18 cellular contexts compared by ENCODE assay signal in the genomic region with DNA sequence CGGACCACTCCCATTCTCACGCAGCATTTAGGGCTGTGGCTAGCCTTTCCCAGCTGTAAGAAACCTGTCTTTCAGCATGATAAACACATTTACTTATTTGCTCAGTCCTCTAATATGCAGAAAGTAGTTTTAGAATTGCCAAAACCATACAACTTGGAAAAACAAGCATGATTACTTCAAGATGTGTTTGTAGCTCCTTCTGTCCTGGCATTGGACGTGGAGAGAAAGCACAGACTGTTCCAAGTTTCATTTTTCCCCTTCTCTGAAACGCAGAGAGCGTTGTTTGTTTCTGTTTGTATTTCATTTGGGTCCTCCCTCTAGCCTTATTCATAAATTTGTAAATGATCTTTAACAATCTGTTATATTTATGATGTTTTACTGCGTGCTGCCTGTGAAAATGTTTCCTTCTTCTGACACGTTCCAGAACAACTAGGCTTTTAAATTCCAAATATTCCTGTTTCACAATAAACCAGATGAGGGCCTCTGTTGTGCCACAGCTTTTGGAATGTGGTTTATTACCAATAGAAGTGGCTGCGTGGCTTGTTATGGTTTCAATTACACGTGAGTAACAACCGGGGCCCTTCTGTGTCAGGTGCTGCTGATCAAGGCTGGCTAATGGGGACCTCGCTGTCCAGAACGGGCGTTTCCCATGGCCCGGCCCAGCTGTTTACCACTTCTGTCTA. TPM values are rescaled to one million over a fixed set of nuclear protein-coding genes. Genes with fewer than 3 reads are reported as not detected.
DNase-seq lines count a peak whose midpoint lies in the region; TF ChIP-seq lines count a peak whose summit lies in the region.
"Had no signal": no experiment of that assay in that cellular context is flagged by ENCODE, and none has a peak within 500 bp of the region (broad histone marks: within the 10 kb centered on the region; RNA-seq: fewer than 3 reads in every experiment).

No MANE protein-coding gene starts in this region.

- peak overlapping the region; percentile 59 for H3K27ac Mint-ChIP-seq in osteocyte (ENCODE audit: unreplicated experiment)
- no peak overlapping the region for H3K27ac Mint-ChIP-seq in CD8-positive, alpha-beta memory T cell
- H3K27ac Mint-ChIP-seq: activated CD8-positive, alpha-beta T cell treated with anti-CD3 and anti-CD28 coated beads, Interleukin-2, amount 10 ng/mL, durations not matched to agents 7 days and 5 days; nephron had no signal

- POLR2A ChIA-PET in CD8-positive, alpha-beta memory T cell (lab: Charles Lee): no interaction called here

- H3K4me3 ChIP-seq in ACC112 (ENCODE audit: low read depth, low read length): peak overlapping the region; percentile 63
- H3K4me3 ChIP-seq in GM23248: peak overlapping the region; percentile 66
- peak overlapping the region; percentile 9 for H3K4me3 ChIP-seq in endocrine pancreas (ENCODE audit: control insufficient read depth, insufficient read depth, low read length)
- H3K4me3 ChIP-seq in CD8-positive, alpha-beta memory T cell (ENCODE audit: low read length): no peak overlapping the region

- no peaks in the 10 kb centered on the region for H3K4me1 ChIP-seq in ACC112 (ENCODE audit: control insufficient read depth, insufficient read depth, low read length, unreplicated experiment)
- H3K4me1 ChIP-seq in GM23248 (ENCODE audit: insufficient read depth): peaks cover 4% of the 10 kb centered on the region; the same call in 1 of the 2 replicates
- no peaks in the 10 kb centered on the region for H3K4me1 ChIP-seq in endocrine pancreas (ENCODE audit: control insufficient read depth, insufficient read depth, low read length)
- H3K4me1 ChIP-seq in CD8-positive, alpha-beta memory T cell (ENCODE audit: insufficient read depth, low read length): no peaks in the 10 kb centered on the region

- WGBS in GM23248 (ENCODE audit: low coverage in 1 of 2, low lambda C conversion rate in 2 of 2, missing lambda C conversion rate in 2 of 2), 2 experiments: 3 to 5% methylated on average over 14 of the region's 14 CpGs

- peaks cover 5% of the 10 kb centered on the region for H3K9me3 Mint-ChIP-seq in osteocyte (ENCODE audit: unreplicated experiment)
- peaks cover 5 to 6% (median 5%) of the 10 kb centered on the region in 5 donors for H3K9me3 Mint-ChIP-seq in CD8-positive, alpha-beta memory T cell

- H3K9ac ChIP-seq in GM23248 (peak overlapping the region; percentile 60), endocrine pancreas (ENCODE audit: control insufficient read depth, insufficient read depth, low read length) (no peak overlapping the region)

- no peaks in the 10 kb centered on the region for H3K79me2 ChIP-seq in ACC112 (ENCODE audit: control insufficient read depth, insufficient read depth, low read length, unreplicated experiment)
- H3K79me2 ChIP-seq in GM23248 (ENCODE audit: insufficient read depth): no peaks in the 10 kb centered on the region

- no peaks in the 10 kb centered on the region for H3K9me3 ChIP-seq in GM23248 (ENCODE audit: low read depth)
- no peaks in the 10 kb centered on the region for H3K9me3 ChIP-seq in endocrine pancreas (ENCODE audit: control insufficient read depth, low read length)
- H3K9me3 ChIP-seq in CD8-positive, alpha-beta memory T cell (ENCODE audit: low read length): no peaks in the 10 kb centered on the region

- no peak for TF ChIP-seq CTCF in osteocyte (IDR thresholded peaks at IDR 0.05)

- H3K27me3 ChIP-seq in ACC112 (ENCODE audit: insufficient read depth, low read length): no peaks in the 10 kb centered on the region
- no peaks in the 10 kb centered on the region for H3K27me3 ChIP-seq in GM23248 (replicated peaks; ENCODE audit: insufficient read depth)
- no peaks in the 10 kb centered on the region for H3K27me3 ChIP-seq in endocrine pancreas (ENCODE audit: control insufficient read depth, insufficient read depth, low read length)
- no peaks in the 10 kb centered on the region for H3K27me3 ChIP-seq in CD8-positive, alpha-beta memory T cell (ENCODE audit: insufficient read depth, low read length, poor library complexity, severe bottlenecking)
- H3K27me3 ChIP-seq: brain microvascular endothelial cell had no signal

- H3K9me2 ChIP-seq in GM23248 (ENCODE audit: insufficient read depth): no peaks in the 10 kb centered on the region

- H3K36me3 Mint-ChIP-seq in osteocyte (ENCODE audit: unreplicated experiment): peaks cover 4% of the 10 kb centered on the region
- H3K36me3 Mint-ChIP-seq in CD8-positive, alpha-beta memory T cell: peaks cover 2 to 10% (median 4%) of the 10 kb centered on the region in 3 donors

- peak overlapping the region; percentile 44 for H3K4me3 Mint-ChIP-seq in osteocyte (ENCODE audit: unreplicated experiment)
- H3K4me3 Mint-ChIP-seq in CD8-positive, alpha-beta memory T cell: no peak overlapping the region
- H3K4me3 Mint-ChIP-seq: activated CD8-positive, alpha-beta T cell treated with anti-CD3 and anti-CD28 coated beads, Interleukin-2, amount 10 ng/mL, durations not matched to agents 7 days and 5 days; nephron had no signal

- H3K27ac ChIP-seq in ACC112 (ENCODE audit: low read depth, low read length) (no peak overlapping the region), GM23248 (peak overlapping the region; percentile 61)
- H3K27ac ChIP-seq in CD8-positive, alpha-beta memory T cell (ENCODE audit: low read depth, low read length): no peak overlapping the region
- H3K27ac ChIP-seq: brain microvascular endothelial cell, HL-60 had no signal

- peaks cover 19% of the 10 kb centered on the region for H3F3A ChIP-seq in GM23248 (ENCODE audit: insufficient read depth)

- H4K20me1 ChIP-seq in GM23248 (ENCODE audit: insufficient read depth): no peaks in the 10 kb centered on the region

- DNase-seq in GM23248 (peak; percentile 89), osteocyte (ENCODE audit: extremely low spot score, unreplicated experiment) (no peak), DMS114 treated with DMSO at 0.1 percent for 48 hours (lab: John Stamatoyannopoulos, UW; ENCODE audit: unreplicated experiment) (no peak), DMS153 (lab: John Stamatoyannopoulos, UW) (no peak), SIG-M5 treated with dmso at 0.1 percent for 504 hours (lab: John Stamatoyannopoulos, UW; ENCODE audit: unreplicated experiment) (no peak)
- DNase-seq in CD8-positive, alpha-beta memory T cell: no peak
- DNase-seq: ACHN; activated CD8-positive, alpha-beta T cell treated with anti-CD3 and anti-CD28 coated beads, Interleukin-2, amount 10 ng/mL, durations not matched to agents 7 days and 5 days; brain microvascular endothelial cell; DND-41; NCI-H2029; SHP77; stimulated activated CD4-positive, alpha-beta T cell treated with anti-CD3 and anti-CD28 coated beads, Interleukin-12 subunit alpha, Interleukin-12 subunit beta, amount 100 ng/mL, for 4 hours had no signal

- H3K27me3 Mint-ChIP-seq in osteocyte (ENCODE audit: unreplicated experiment): no peaks in the 10 kb centered on the region
- peaks cover 0 to 2% of the 10 kb centered on the region in 2 donors for H3K27me3 Mint-ChIP-seq in CD8-positive, alpha-beta memory T cell

- peak overlapping the region; percentile 77 for H3K4me2 ChIP-seq in GM23248 (ENCODE audit: unreplicated experiment)

- H2AFZ ChIP-seq in ACC112 (ENCODE audit: low read length, unreplicated experiment) (peak overlapping the region; percentile 36), GM23248 (peak overlapping the region; percentile 62)

- CTCF ChIA-PET in CD8-positive, alpha-beta memory T cell (lab: Charles Lee): no interaction called here

- H3K36me3 ChIP-seq in ACC112 (ENCODE audit: insufficient read depth, low read length): peaks cover 6% of the 10 kb centered on the region; the same call in 1 of the 2 replicates
- no peaks in the 10 kb centered on the region for H3K36me3 ChIP-seq in GM23248 (ENCODE audit: low read depth)
- H3K36me3 ChIP-seq in endocrine pancreas (ENCODE audit: control insufficient read depth, insufficient read depth, low read length): peaks cover 3% of the 10 kb centered on the region
- no peaks in the 10 kb centered on the region for H3K36me3 ChIP-seq in CD8-positive, alpha-beta memory T cell (ENCODE audit: insufficient read depth, low read length)
- H3K36me3 ChIP-seq: brain microvascular endothelial cell had no signal

- in situ Hi-C loops in GM23248 (cut with MboI): no loop called here

- H3K4me1 Mint-ChIP-seq in osteocyte (ENCODE audit: unreplicated experiment): peaks cover 7% of the 10 kb centered on the region
- H3K4me1 Mint-ChIP-seq in CD8-positive, alpha-beta memory T cell: no peaks in the 10 kb centered on the region
- H3K4me1 Mint-ChIP-seq: nephron had no signal

RNA-seq across cellular contexts. Expression of a gene that starts 26.1 kb away (rescaled TPM):
- total RNA-seq in GM23248 (2014; rRNA removed; shearing (Covaris generic)): not detected in 2 replicates
- polyA plus RNA-seq in GM23248 (2016; fragmentation: Nextera tagmentation; extraction: Ambion mirVana): not detected in 2 replicates
- total RNA-seq in osteocyte: not detected in 2 replicates
- not detected for total RNA-seq in CD8-positive, alpha-beta memory T cell
- not detected for polyA plus RNA-seq in CD8-positive, alpha-beta memory T cell
- total RNA-seq: activated CD8-positive, alpha-beta T cell treated with anti-CD3 and anti-CD28 coated beads, Interleukin-2, amount 10 ng/mL, durations not matched to agents 7 days and 5 days; left lobe of liver had no signal

RNA-seq across cellular contexts. Expression of a gene that starts 34.8 kb away (rescaled TPM):
- 13.7 and 17.9 TPM in 2 replicates for total RNA-seq in GM23248 (2014; rRNA removed; shearing (Covaris generic))
- 9.2 TPM in 2 replicates for polyA plus RNA-seq in GM23248 (2016; fragmentation: Nextera tagmentation; extraction: Ambion mirVana)
- 21.3 and 22.6 TPM in 2 replicates for total RNA-seq in osteocyte
- total RNA-seq in CD8-positive, alpha-beta memory T cell: 10 to 100 TPM; 34.2 to 34.3 TPM
- 9.8 TPM for polyA plus RNA-seq in CD8-positive, alpha-beta memory T cell
